Comparison of ENCODE assay signal across 19 cellular contexts in the genomic region with DNA sequence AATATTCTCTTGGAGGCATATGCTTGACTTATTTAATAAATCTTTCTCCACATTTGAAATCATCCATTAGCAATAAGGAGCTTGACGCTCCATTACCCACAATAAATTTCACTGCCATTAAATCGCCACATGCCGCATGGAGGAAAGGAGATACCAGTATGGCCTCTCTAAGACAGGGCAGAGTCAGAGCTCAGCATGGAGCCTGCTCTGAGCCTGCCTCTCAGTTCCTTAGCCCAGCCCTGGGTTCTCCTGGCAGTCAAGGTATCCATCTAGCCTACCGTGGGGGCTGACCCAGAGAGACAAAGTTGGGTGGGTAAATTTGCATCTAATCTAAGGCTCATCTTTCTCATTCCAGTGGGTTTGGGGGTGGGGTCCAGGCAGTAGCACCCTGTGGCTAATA.
DNase-seq lines count a peak whose midpoint lies in the region; ATAC-seq and TF ChIP-seq lines count a peak whose summit lies in the region.
"Had no signal": no experiment of that assay in that cellular context is flagged by ENCODE, and none has a peak within 500 bp of the region (broad histone marks: within the 10 kb centered on the region; RNA-seq: fewer than 3 reads in every experiment).

No MANE protein-coding gene starts in this region.

- POLR2A ChIA-PET in HEK293T (lab: Yijun Ruan, JAX): no interaction called here

- no peak overlapping the region for H3K4me3 Mint-ChIP-seq in nephron progenitor cell
- H3K4me3 Mint-ChIP-seq: B cell; CD4-positive, alpha-beta T cell; IgD-negative memory B cell had no signal

- ATAC-seq in HG02870 (IDR thresholded peaks at IDR 0.05; ENCODE audit: unreplicated experiment): no peak
- ATAC-seq: Panc1 had no signal

- peaks cover 2% of the 10 kb centered on the region for H3K36me3 Mint-ChIP-seq in nephron progenitor cell (ENCODE audit: low read depth)
- H3K36me3 Mint-ChIP-seq: IgD-negative memory B cell had no signal

- H3K9me3 Mint-ChIP-seq in nephron progenitor cell: peaks cover 22% of the 10 kb centered on the region
- H3K9me3 Mint-ChIP-seq: CD4-positive, alpha-beta T cell had no signal

- DNase-seq in NCI-H1417 (lab: John Stamatoyannopoulos, UW) (peak in 2 of 3 experiments; percentile 16 to 32), NCI-H1417 treated with DMSO at 0.1 percent for 48 hours (lab: John Stamatoyannopoulos, UW) (no peak), HEK293T (ENCODE audit: extremely low spot score) (peak; percentile 29), caudate nucleus (lab: John Stamatoyannopoulos, UW) (no peak), nephron progenitor cell (peak; percentile 20), germinal center (ENCODE audit: low spot score) (no peak), occipital lobe (lab: John Stamatoyannopoulos, UW) (no peak)
- DNase-seq: Calu3; CD4-positive, alpha-beta T cell; MG63; NCI-H1048; NCI-H146; NCI-H2081 treated with DMSO at 0.1 percent for 48 hours; NCI-H226 had no signal

- no peak overlapping the region for H3K27ac Mint-ChIP-seq in nephron progenitor cell
- H3K27ac Mint-ChIP-seq: B cell; CD4-positive, alpha-beta T cell; IgD-negative memory B cell had no signal

- TF ChIP-seq CTCF in nephron progenitor cell (IDR thresholded peaks at IDR 0.05): no peak

- peaks cover 16% of the 10 kb centered on the region for H3K27me3 Mint-ChIP-seq in nephron progenitor cell (ENCODE audit: low read depth, poor library complexity)

- CTCF ChIA-PET in HEK293T (lab: Yijun Ruan, JAX): interaction anchor here (0.6 kb wide), 2 partner anchors 13 to 366 kb away, joined by 3 read pairs; no protein-coding TSS in a partner anchor

- peak overlapping the region; percentile 41 for H3K27ac ChIP-seq in caudate nucleus (ENCODE audit: low read depth, low read length)
- H3K27ac ChIP-seq: 22Rv1 had no signal

- H3K4me1 Mint-ChIP-seq in nephron progenitor cell: peaks cover 20% of the 10 kb centered on the region
- H3K4me1 Mint-ChIP-seq: B cell, IgD-negative memory B cell had no signal

TF ChIP-seq in HEK293T, 16 proteins besides CTCF, POLR2A, EP300 and RAD21:
- TF ChIP-seq BHLHE40 (IDR thresholded peaks at IDR 0.05; ENCODE audit: borderline replicate concordance) (no peak), CTBP1 (IDR thresholded peaks at IDR 0.05; ENCODE audit: borderline replicate concordance) (no peak), L3MBTL2 (conservative IDR thresholded peaks at IDR 0.05) (no peak), FOXK2 (IDR thresholded peaks at IDR 0.05) (no peak), TARDBP (IDR thresholded peaks at IDR 0.05) (no peak), NFRKB (IDR thresholded peaks at IDR 0.05) (no peak), ARNT (IDR thresholded peaks at IDR 0.05) (no peak), SP1 (IDR thresholded peaks at IDR 0.05) (no peak), ELF4 (IDR thresholded peaks at IDR 0.05) (no peak), FOXA1 (IDR thresholded peaks at IDR 0.05) (no peak), LEF1 (IDR thresholded peaks at IDR 0.05; ENCODE audit: borderline replicate concordance) (no peak), HDGF (IDR thresholded peaks at IDR 0.05; ENCODE audit: borderline replicate concordance) (no peak), ZNF384 (IDR thresholded peaks at IDR 0.05) (no peak), SUZ12 (IDR thresholded peaks at IDR 0.05) (no peak), FOXM1 (IDR thresholded peaks at IDR 0.05; ENCODE audit: borderline replicate concordance) (no peak)

Comparison
In these comparisons a context has a peak if more than half of its experiments do, and no peak if none do; other contexts are left out.
1. DNase-seq: peak in NCI-H1417 (2 of 3), HEK293T (single experiment) and nephron progenitor cell (single experiment); none in NCI-H1417 treated with DMSO at 0.1 percent for 48 hours (single experiment), caudate nucleus (0 of 61), germinal center (single experiment) and occipital lobe (single experiment).